ENCODE assay signal across 10 cellular contexts in the genomic region with DNA sequence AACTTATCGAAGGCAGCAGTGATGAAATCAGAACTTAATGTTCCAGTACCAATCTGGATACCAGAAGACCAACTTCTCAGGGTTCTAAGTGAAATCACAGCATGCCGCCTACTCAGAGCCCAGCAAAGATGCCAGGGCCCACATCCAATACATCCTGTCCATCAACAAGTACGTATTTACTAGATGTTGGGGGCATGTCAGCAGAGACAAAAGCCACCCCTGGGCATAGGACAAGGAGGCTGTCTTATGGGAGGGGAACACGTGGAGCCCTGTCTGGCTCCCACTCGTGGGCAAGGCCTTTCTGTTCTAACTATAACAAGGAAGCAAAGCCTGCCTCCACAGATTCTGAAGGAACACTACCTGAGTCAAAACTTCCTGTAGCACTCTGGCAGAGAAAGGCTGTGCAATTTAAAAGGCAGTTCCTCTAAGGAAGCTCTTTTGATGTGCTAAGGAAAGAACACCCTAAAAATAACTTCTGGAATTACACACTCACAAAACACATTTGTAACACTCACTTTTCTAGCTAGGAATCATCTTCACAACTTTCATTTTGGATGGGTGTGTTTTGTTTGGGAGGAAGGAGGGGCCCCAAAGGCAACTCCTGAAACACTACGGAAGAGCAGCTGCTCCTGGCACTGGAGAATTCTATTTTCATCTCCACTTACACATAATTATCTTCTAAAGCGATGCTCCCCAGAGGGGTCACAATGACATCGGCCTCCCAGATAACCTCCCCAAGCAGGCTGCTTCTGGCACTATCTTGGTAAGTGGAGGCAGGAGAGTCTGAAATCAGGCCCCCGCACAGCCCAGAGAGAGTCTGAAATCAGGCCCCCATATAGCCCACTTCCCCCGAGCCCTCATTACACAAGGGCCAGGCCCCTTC. TPM values are rescaled to one million over a fixed set of nuclear protein-coding genes. Genes with fewer than 3 reads are reported as not detected.
DNase-seq lines count a peak whose midpoint lies in the region; ATAC-seq, FAIRE-seq and TF ChIP-seq lines count a peak whose summit lies in the region.
"Had no signal": no experiment of that assay in that cellular context is flagged by ENCODE, and none has a peak within 500 bp of the region (broad histone marks: within the 10 kb centered on the region; RNA-seq: fewer than 3 reads in every experiment).

No MANE protein-coding gene starts in this region.

- H3K27ac ChIP-seq in astrocyte (ENCODE audit: low read depth, low read length) (no peak overlapping the region), lung (ENCODE audit: low read depth in 1 of 2, low read length in 1 of 2) (peak overlapping the region; percentile 64 to 67), thyroid gland (peak overlapping the region; percentile 29 to 79 (median 75))
- H3K27ac ChIP-seq: WERI-Rb-1 had no signal

- H4K20me1 ChIP-seq in astrocyte (ENCODE audit: insufficient read depth, low read length), result peaks cover 68% of the 10 kb centered on the region

- no peak for TF ChIP-seq POLR2A in thyroid gland (IDR thresholded peaks at IDR 0.05)

- ATAC-seq in lung (ENCODE audit: insufficient read depth, low FRiP score), result no peak

- no peak overlapping the region for H3K4me2 ChIP-seq in astrocyte (ENCODE audit: low read length)

- peaks cover 9% of the 10 kb centered on the region for H3K79me2 ChIP-seq in astrocyte (ENCODE audit: insufficient read depth, low read length)

- H3K9ac ChIP-seq in astrocyte (ENCODE audit: low read length), result no peak overlapping the region

- DNase-seq in NCI-H345 (lab: John Stamatoyannopoulos, UW) (peak; percentile 42), NCI-H345 treated with DMSO at 0.1 percent for 48 hours (lab: John Stamatoyannopoulos, UW; ENCODE audit: unreplicated experiment) (no peak), astrocyte (ENCODE audit: low read depth) (no peak), lung (ENCODE audit: low spot score) (no peak), thyroid gland (no peak), dedifferentiated amniotic fluid mesenchymal stem cell (ENCODE audit: extremely low spot score) (no peak), mesenteric fat pad (ENCODE audit: low spot score) (no peak), NOMO-1 treated with dmso at 0.1 percent for 144 hours (lab: John Stamatoyannopoulos, UW; ENCODE audit: unreplicated experiment) (no peak)
- DNase-seq: NCI-H1694 had no signal

- intact Hi-C loops in thyroid gland (cut with DNase I), result no loop called here

- H3K4me1 Mint-ChIP-seq in astrocyte (ENCODE audit: low read depth, unreplicated experiment), result peaks cover 74% of the 10 kb centered on the region

- no peak overlapping the region for H2AFZ ChIP-seq in astrocyte (ENCODE audit: low read depth, low read length)

- TF ChIP-seq CTCF in astrocyte (IDR thresholded peaks at IDR 0.05; ENCODE audit: insufficient read depth, low read depth, low read length) (no peak), lung (IDR thresholded peaks at IDR 0.05; ENCODE audit: control extremely low read depth, extremely low read depth) (no peak), thyroid gland (IDR thresholded peaks at IDR 0.05) (no peak)

- H3K9me3 ChIP-seq in astrocyte (ENCODE audit: insufficient read depth, low read depth, low read length) (no peaks in the 10 kb centered on the region), lung (ENCODE audit: control insufficient read depth in 2 of 2, insufficient read depth in 1 of 2, low read length in 1 of 2) (no peaks in the 10 kb centered on the region), thyroid gland (no peaks in the 10 kb centered on the region)

- WGBS in lung, 2 donors, result 52 to 58% methylated on average over 10 of the region's 10 CpGs
- 72 to 75% methylated on average over 10 of the region's 10 CpGs for WGBS in thyroid gland, 2 donors

- peak overlapping the region; percentile 43 for H3K4me3 Mint-ChIP-seq in astrocyte (ENCODE audit: unreplicated experiment)

- H3K27ac Mint-ChIP-seq in astrocyte (ENCODE audit: unreplicated experiment), result peak overlapping the region; percentile 97

- no peak overlapping the region for H3K4me3 ChIP-seq in astrocyte (ENCODE audit: insufficient read depth, low read depth, low read length)
- H3K4me3 ChIP-seq in lung, result no peak overlapping the region
- no peak overlapping the region for H3K4me3 ChIP-seq in thyroid gland (replicated peaks in 1 of 3)

- H3K27me3 ChIP-seq in astrocyte (ENCODE audit: insufficient read depth, low read length), result no peaks in the 10 kb centered on the region
- no peaks in the 10 kb centered on the region for H3K27me3 ChIP-seq in lung (ENCODE audit: control insufficient read depth, insufficient read depth)
- H3K27me3 ChIP-seq in thyroid gland, result no peaks in the 10 kb centered on the region

- H3K36me3 ChIP-seq in astrocyte (ENCODE audit: insufficient read depth, low read length) (no peaks in the 10 kb centered on the region), lung (ENCODE audit: control insufficient read depth in 2 of 2, insufficient read depth in 2 of 2, low read length in 2 of 2) (no peaks in the 10 kb centered on the region), thyroid gland (no peaks in the 10 kb centered on the region)
- H3K36me3 ChIP-seq: WERI-Rb-1 had no signal

- H3K4me1 ChIP-seq in astrocyte (ENCODE audit: insufficient read depth, low read length), result peaks cover 16% of the 10 kb centered on the region
- peaks cover 21 to 55% of the 10 kb centered on the region in 2 donors for H3K4me1 ChIP-seq in lung (ENCODE audit: control insufficient read depth in 2 of 2, insufficient read depth in 2 of 2, low read length in 2 of 2)
- peaks cover 38 to 64% of the 10 kb centered on the region in 2 donors for H3K4me1 ChIP-seq in thyroid gland

- peaks cover 3% of the 10 kb centered on the region for H3K9me3 Mint-ChIP-seq in astrocyte (ENCODE audit: unreplicated experiment)

- no peak for FAIRE-seq in astrocyte (lab: Jason Lieb, UNC)

- peaks cover 14% of the 10 kb centered on the region for H3K36me3 Mint-ChIP-seq in astrocyte (ENCODE audit: low read depth, unreplicated experiment)

- no peaks in the 10 kb centered on the region for H3K27me3 Mint-ChIP-seq in astrocyte (ENCODE audit: low read depth, unreplicated experiment)

RNA-seq across cellular contexts. Expression of a gene that starts 14.2 kb away (rescaled TPM):
- 29.3 and 36.6 TPM in 2 replicates for total RNA-seq in astrocyte
- 10 to 100 TPM; 27.0 to 45.2 TPM for total RNA-seq in lung
- 100 to 1,000 TPM in 1 of 2 donors, 10 to 100 TPM in 1; 41.9 to 132 TPM for polyA plus RNA-seq in lung
- total RNA-seq in thyroid gland, result 100 to 1,000 TPM in 2 of 4 donors, 10 to 100 TPM in 2; 38.6 to 135 (median 102) TPM
- 17.3 TPM for total RNA-seq in mesenteric fat pad
